ENCODE assay signal across 17 cellular contexts in genomic region chr12:1560704-1561103, GRCh38. TPM values are rescaled to one million over a fixed set of nuclear protein-coding genes. Genes with fewer than 3 reads are reported as not detected.
DNase-seq lines count a peak whose midpoint lies in the region; ATAC-seq, FAIRE-seq and TF ChIP-seq lines count a peak whose summit lies in the region.
"Had no signal": no experiment of that assay in that cellular context is flagged by ENCODE, and none has a peak within 500 bp of the region (broad histone marks: within the 10 kb centered on the region; RNA-seq: fewer than 3 reads in every experiment).

No MANE protein-coding gene starts in this region.

- no peak overlapping the region for H2AFZ ChIP-seq in trophoblast cell (ENCODE audit: insufficient read depth, low read length, poor library complexity)

- FAIRE-seq in HTR-8/SVneo (lab: Jason Lieb, UNC): peak; percentile 82
- no peak for FAIRE-seq in GM12891 (lab: Jason Lieb, UNC)

- H3K9me3 ChIP-seq in right atrium auricular region: no peaks in the 10 kb centered on the region
- no peaks in the 10 kb centered on the region for H3K9me3 ChIP-seq in trophoblast cell (ENCODE audit: insufficient read depth, low read depth, low read length)
- H3K9me3 ChIP-seq: BLaER1 had no signal

- intact Hi-C loops in Right ventricle myocardium superior (cut with DNase I): no loop called here
- intact Hi-C loops in activated CD4-positive, alpha-beta T cell treated with anti-CD3 and anti-CD28 coated beads, Interleukin-2, amount 10 ng/mL, durations not matched to agents 24 days and 14 days (cut with micrococcal nuclease): no loop called here

- H3K36me3 ChIP-seq in right atrium auricular region (no peaks in the 10 kb centered on the region), trophoblast cell (ENCODE audit: control insufficient read depth in 1 of 2, insufficient read depth in 2 of 2, low read length in 2 of 2) (no peaks in the 10 kb centered on the region)
- H3K36me3 ChIP-seq: BLaER1 had no signal

- no peaks in the 10 kb centered on the region for H3K9me3 Mint-ChIP-seq in activated CD4-positive, alpha-beta T cell treated with anti-CD3 and anti-CD28 coated beads, Interleukin-2, amount 10 ng/mL, durations not matched to agents 24 days and 14 days
- H3K9me3 Mint-ChIP-seq: CD4-positive, alpha-beta memory T cell had no signal

- H4K8ac ChIP-seq in trophoblast cell (ENCODE audit: low read depth, low read length): no peak overlapping the region

- H2BK12ac ChIP-seq in trophoblast cell (ENCODE audit: low read length): no peak overlapping the region

- no peak overlapping the region for H2BK120ac ChIP-seq in trophoblast cell (ENCODE audit: insufficient read depth, low read length, poor library complexity)

- no peaks in the 10 kb centered on the region for H3K4me1 Mint-ChIP-seq in activated CD4-positive, alpha-beta T cell treated with anti-CD3 and anti-CD28 coated beads, Interleukin-2, amount 10 ng/mL, durations not matched to agents 24 days and 14 days
- H3K4me1 Mint-ChIP-seq: CD14-positive monocyte; CD4-positive, alpha-beta memory T cell had no signal

- TF ChIP-seq POLR2A in GM12891 (IDR thresholded peaks at IDR 0.05; ENCODE audit: low read depth, low read length): no peak

- peaks cover 18% of the 10 kb centered on the region for H3K27me3 Mint-ChIP-seq in activated CD4-positive, alpha-beta T cell treated with anti-CD3 and anti-CD28 coated beads, Interleukin-2, amount 10 ng/mL, durations not matched to agents 24 days and 14 days

- H3K23ac ChIP-seq in trophoblast cell (ENCODE audit: low read length): no peak overlapping the region

- no peak overlapping the region for H2AK5ac ChIP-seq in trophoblast cell (ENCODE audit: low read length)

- H3K36me3 Mint-ChIP-seq in activated CD4-positive, alpha-beta T cell treated with anti-CD3 and anti-CD28 coated beads, Interleukin-2, amount 10 ng/mL, durations not matched to agents 24 days and 14 days (ENCODE audit: low read depth): no peaks in the 10 kb centered on the region
- H3K36me3 Mint-ChIP-seq: CD14-positive monocyte had no signal

- no peaks in the 10 kb centered on the region for H3K79me1 ChIP-seq in trophoblast cell (ENCODE audit: low read length)

- no peak overlapping the region for H4K91ac ChIP-seq in trophoblast cell (ENCODE audit: low read depth, low read length)

- TF ChIP-seq CTCF in right atrium auricular region (IDR thresholded peaks at IDR 0.05) (no peak), RWPE1 (conservative IDR thresholded peaks at IDR 0.05; ENCODE audit: low read depth) (no peak)

- H3K14ac ChIP-seq in trophoblast cell (ENCODE audit: low read length): no peak overlapping the region

- H3K9ac ChIP-seq in trophoblast cell (ENCODE audit: low read length): no peak overlapping the region
- H3K9ac ChIP-seq: BLaER1 had no signal

- no peak overlapping the region for H3K4ac ChIP-seq in trophoblast cell (ENCODE audit: low read depth, low read length)

- H2BK5ac ChIP-seq in trophoblast cell (ENCODE audit: low read depth, low read length, poor library complexity): no peak overlapping the region

- no peak overlapping the region for H3K18ac ChIP-seq in trophoblast cell (ENCODE audit: low read length)

- no CpG with 5 or more reads among the region's 6 CpGs for WGBS in trophoblast cell (ENCODE audit: extremely low coverage, insufficient coverage, insufficient read length)

- no peak overlapping the region for H3K4me2 ChIP-seq in trophoblast cell (ENCODE audit: low read length)
- H3K4me2 ChIP-seq: BLaER1 had no signal

- POLR2A ChIA-PET in RWPE1 (lab: Yijun Ruan, JAX; ENCODE audit: low non-redundant PET): no interaction called here

- H3K4me1 ChIP-seq in right atrium auricular region: no peaks in the 10 kb centered on the region
- H3K4me1 ChIP-seq in trophoblast cell (ENCODE audit: control insufficient read depth in 1 of 2, insufficient read depth in 2 of 2, low read length in 2 of 2): no peaks in the 10 kb centered on the region

- DNase-seq in Right ventricle myocardium superior (no peak), right atrium auricular region (ENCODE audit: low spot score) (no peak), EH (ENCODE audit: low read depth) (peak; percentile 27), HTR-8/SVneo (ENCODE audit: insufficient read length, low spot score) (no peak), trophoblast cell (peak; percentile 63 to 85), GM12891 (ENCODE audit: insufficient read length, low spot score) (no peak), RWPE1 (ENCODE audit: low spot score) (no peak)
- no peak for DNase-seq in activated CD4-positive, alpha-beta T cell treated with anti-CD3 and anti-CD28 coated beads, Interleukin-2, amount 10 ng/mL, durations not matched to agents 24 days and 14 days
- DNase-seq: 8988T; CD4-positive, alpha-beta memory T cell; DMS153; DMS79; GF-D8; GOT3; H7 had no signal

- no peaks in the 10 kb centered on the region for H3K79me2 ChIP-seq in trophoblast cell (ENCODE audit: control insufficient read depth, insufficient read depth, low read length, poor library complexity)

- H3K27ac ChIP-seq in right atrium auricular region: no peak overlapping the region
- no peak overlapping the region for H3K27ac ChIP-seq in trophoblast cell (ENCODE audit: low read depth, low read length)
- H3K27ac ChIP-seq in RWPE1: no peak overlapping the region
- H3K27ac ChIP-seq: BLaER1 had no signal

- CTCF ChIA-PET in RWPE1 (lab: Yijun Ruan, JAX): no interaction called here

- H3K27me3 ChIP-seq in right atrium auricular region: no peaks in the 10 kb centered on the region
- no peaks in the 10 kb centered on the region for H3K27me3 ChIP-seq in trophoblast cell (ENCODE audit: insufficient read depth, low read length)
- H3K27me3 ChIP-seq: BLaER1 had no signal

- H4K12ac ChIP-seq in trophoblast cell (ENCODE audit: low read depth, low read length): no peak overlapping the region

- ATAC-seq in Right ventricle myocardium superior (ENCODE audit: poor library complexity): peak; percentile 46

- no peak overlapping the region for H3K4me3 ChIP-seq in right atrium auricular region
- no peak overlapping the region for H3K4me3 ChIP-seq in trophoblast cell (ENCODE audit: low read depth, low read length)
- H3K4me3 ChIP-seq: BLaER1 had no signal

- H3K4me3 Mint-ChIP-seq in activated CD4-positive, alpha-beta T cell treated with anti-CD3 and anti-CD28 coated beads, Interleukin-2, amount 10 ng/mL, durations not matched to agents 24 days and 14 days: no peak overlapping the region
- H3K4me3 Mint-ChIP-seq: CD14-positive monocyte; CD4-positive, alpha-beta memory T cell had no signal

- no peak overlapping the region for H3K27ac Mint-ChIP-seq in activated CD4-positive, alpha-beta T cell treated with anti-CD3 and anti-CD28 coated beads, Interleukin-2, amount 10 ng/mL, durations not matched to agents 24 days and 14 days
- H3K27ac Mint-ChIP-seq: CD4-positive, alpha-beta memory T cell had no signal

TF ChIP-seq in GM12891, 5 proteins besides CTCF, POLR2A, EP300 and RAD21:
- TF ChIP-seq POU2F2 (IDR thresholded peaks at IDR 0.05; ENCODE audit: low read depth, low read length) (no peak), POLR2AphosphoS5 (IDR thresholded peaks at IDR 0.05; ENCODE audit: low read depth, low read length) (no peak), PAX5 (IDR thresholded peaks at IDR 0.05; ENCODE audit: insufficient read depth, low read length, severe bottlenecking) (no peak), SPI1 (IDR thresholded peaks at IDR 0.05; ENCODE audit: low read depth, low read length) (no peak), TAF1 (IDR thresholded peaks at IDR 0.05; ENCODE audit: low read depth, low read length) (no peak)

RNA-seq across cellular contexts. Expression of gene FBXL14, which starts 33.7 kb away (rescaled TPM):
- total RNA-seq in Right ventricle myocardium superior (7.0 TPM), right atrium auricular region (10 to 100 TPM in 1 of 2 donors, 1 to 10 TPM in 1; 6.3 to 11.3 TPM)
- polyA plus RNA-seq in trophoblast cell (2013): 3.3 and 3.9 TPM in 2 replicates
- 17.4 and 18.8 TPM in 2 replicates for total RNA-seq in activated CD4-positive, alpha-beta T cell treated with anti-CD3 and anti-CD28 coated beads, Interleukin-2, amount 10 ng/mL, durations not matched to agents 24 days and 14 days
- polyA plus RNA-seq in GM12891 (2012; ENCODE audit: low read depth, missing spikeins): 5.0 TPM

Comparison
In these comparisons a context has a peak if more than half of its experiments do, and no peak if none do; other contexts are left out.
1. DNase-seq: peak in EH (single experiment) and trophoblast cell (2 of 2); none in Right ventricle myocardium superior (single experiment), right atrium auricular region (single experiment), HTR-8/SVneo (single experiment), activated CD4-positive, alpha-beta T cell treated with anti-CD3 and anti-CD28 coated beads, Interleukin-2, amount 10 ng/mL, durations not matched to agents 24 days and 14 days (single experiment), GM12891 (single experiment) and RWPE1 (single experiment).